21 cellular contexts compared by ENCODE assay signal in the genomic region with DNA sequence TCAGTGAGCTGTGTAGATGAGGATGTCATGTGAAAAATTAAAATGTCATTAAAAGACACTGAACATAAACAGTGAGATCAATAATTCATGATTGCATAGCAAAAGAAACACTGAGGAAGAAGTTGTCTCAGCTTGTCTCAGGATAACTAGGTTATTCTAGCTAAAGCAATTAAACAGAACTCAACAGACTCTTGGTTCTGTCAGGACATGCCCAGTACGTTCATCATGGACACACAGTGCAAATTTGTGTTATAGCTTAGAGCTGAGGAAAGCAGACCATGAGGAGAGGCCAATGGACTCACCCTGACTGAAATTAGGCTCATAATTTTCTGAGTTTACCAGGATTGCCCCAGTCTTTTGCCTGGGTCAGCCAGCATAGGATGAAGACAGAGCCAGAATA.
"Had no signal": no experiment of that assay in that cellular context is flagged by ENCODE, and none has a peak within 500 bp of the region (broad histone marks: within the 10 kb centered on the region; RNA-seq: fewer than 3 reads in every experiment).

No MANE protein-coding gene starts in this region.

- H3K4me1 ChIP-seq: gastrocnemius medialis, psoas muscle, transverse colon had no signal

- H3K9me3 ChIP-seq: gastrocnemius medialis, ovary, psoas muscle, transverse colon had no signal

- H3K27ac ChIP-seq: gastrocnemius medialis, ovary, psoas muscle, skin epidermis, transverse colon had no signal

- ATAC-seq: activated T-helper 17 cell treated with anti-CD3 and anti-CD28 coated beads, Interleukin-2, amount 50 U/mL, for 72 hours; gastrocnemius medialis; left lobe of liver; psoas muscle; right cardiac atrium had no signal

- H3K4me3 ChIP-seq: gastrocnemius medialis, ovary, psoas muscle, skin epidermis, transverse colon had no signal

- H3K36me3 ChIP-seq: gastrocnemius medialis, ovary, transverse colon had no signal

- H3K27me3 ChIP-seq: gastrocnemius medialis, ovary, transverse colon had no signal

- DNase-seq: activated B cell treated with CpG ODN at 0.5 μM for 24 hours; activated CD4-positive, alpha-beta memory T cell treated with anti-CD3 and anti-CD28 coated beads for 36 hours; activated CD4-positive, alpha-beta T cell treated with anti-CD3 and anti-CD28 coated beads for 4 hours; activated naive CD4-positive, alpha-beta T cell; activated naive CD8-positive, alpha-beta T cell treated with anti-CD3 and anti-CD28 coated beads for 36 hours; amygdala; central memory CD4-positive, alpha-beta T cell; endodermal cell; erythroblast; gastrocnemius medialis; head of caudate nucleus; kidney; ovary; psoas muscle; stimulated activated CD4-positive, alpha-beta T cell treated with anti-CD3 and anti-CD28 coated beads, Interleukin-15, amount 100 ng/mL, for 24 hours; stimulated activated CD4-positive, alpha-beta T cell treated with anti-CD3 and anti-CD28 coated beads, Interleukin-2, amount 100 ng/mL, for 48 hours; transverse colon had no signal
